1 cellular context compared by ENCODE assay signal in genomic region chr22:19596680-19597398, GRCh38.
TF ChIP-seq lines count a peak whose summit lies in the region.

No MANE protein-coding gene starts in this region.

TF ChIP-seq in HepG2, 621 proteins besides CTCF, POLR2A, EP300 and RAD21 (continued from another document):
- no peak for TF ChIP-seq ZNF275 (CRISPR knock-in tag; IDR thresholded peaks at IDR 0.05; ENCODE audit: borderline replicate concordance)
- no peak for TF ChIP-seq THAP11 (CRISPR knock-in tag; IDR thresholded peaks at IDR 0.05)
- no peak for TF ChIP-seq KAT7 (CRISPR knock-in tag; IDR thresholded peaks at IDR 0.05; ENCODE audit: borderline replicate concordance)
- no peak for TF ChIP-seq PHF21A (CRISPR knock-in tag; IDR thresholded peaks at IDR 0.05)
- TF ChIP-seq RELA (CRISPR knock-in tag; IDR thresholded peaks at IDR 0.05), result no peak
- no peak for TF ChIP-seq ZNF34 (CRISPR knock-in tag; IDR thresholded peaks at IDR 0.05; ENCODE audit: borderline replicate concordance)
- TF ChIP-seq RBM22 (optimal IDR thresholded peaks at IDR 0.05; ENCODE audit: low read length), result no peak
